Comparison of ENCODE assay signal across 17 cellular contexts in genomic region chr6:36533321-36533720, GRCh38. TPM values are rescaled to one million over a fixed set of nuclear protein-coding genes. Genes with fewer than 3 reads are reported as not detected.
DNase-seq lines count a peak whose midpoint lies in the region; ATAC-seq and TF ChIP-seq lines count a peak whose summit lies in the region.
"Had no signal": no experiment of that assay in that cellular context is flagged by ENCODE, and none has a peak within 500 bp of the region (broad histone marks: within the 10 kb centered on the region; RNA-seq: fewer than 3 reads in every experiment).

No MANE protein-coding gene starts in this region.

- no peaks in the 10 kb centered on the region for H3K27me3 ChIP-seq in IMR-90 (ENCODE audit: control insufficient read depth, insufficient read depth, low read length)
- no peaks in the 10 kb centered on the region for H3K27me3 ChIP-seq in neutrophil
- no peaks in the 10 kb centered on the region for H3K27me3 ChIP-seq in BE2C
- H3K27me3 ChIP-seq: SJCRH30 had no signal

- peaks cover 13% of the 10 kb centered on the region for H3K36me3 ChIP-seq in IMR-90 (ENCODE audit: control insufficient read depth, insufficient read depth, low read length)
- H3K36me3 ChIP-seq in neutrophil, result peaks cover 80% of the 10 kb centered on the region
- H3K36me3 ChIP-seq in BE2C, result peaks cover 11% of the 10 kb centered on the region

- H2BK120ac ChIP-seq in IMR-90 (ENCODE audit: low read depth, low read length), result no peak overlapping the region

- no peak for TF ChIP-seq RAD21 in IMR-90 (IDR thresholded peaks at IDR 0.05; ENCODE audit: low read length)

- no peak overlapping the region for H3K56ac ChIP-seq in IMR-90 (ENCODE audit: extremely low read depth, insufficient read depth, low read length)

- WGBS in IMR-90 (ENCODE audit: extremely low coverage in 2 of 2, insufficient read length in 1 of 2), 2 experiments, result no CpG with 5 or more reads among the region's 1 CpG

- POLR2A ChIA-PET in IMR-90 (lab: Charles Lee; ENCODE audit: unreplicated experiment), result no interaction called here

- no peak for TF ChIP-seq POLR2A in IMR-90 (IDR thresholded peaks at IDR 0.05; ENCODE audit: low read depth, low read length)

- no TSS peak for BruUV-seq in IMR-90 (replicated peaks; lab: Mats Ljungman, UMichigan)

- H3K4me2 ChIP-seq in IMR-90 (ENCODE audit: low read depth, low read length), result no peak overlapping the region

- TF ChIP-seq CTCF in IMR-90 (conservative IDR thresholded peaks at IDR 0.05; ENCODE audit: low read depth, low read length) (no peak), chondrocyte (IDR thresholded peaks at IDR 0.05) (no peak), neutrophil (IDR thresholded peaks at IDR 0.05) (no peak), BE2C (IDR thresholded peaks at IDR 0.05; ENCODE audit: low read depth, low read length) (no peak), glutamatergic neuron (IDR thresholded peaks at IDR 0.05; ENCODE audit: partially characterized antibody, unreplicated experiment) (no peak)

- H3K4me1 Mint-ChIP-seq in activated T-cell treated with anti-CD3 and anti-CD28 coated beads, Interleukin-2, amount 50 U/mL, for 24 hours (ENCODE audit: low read depth), result peaks cover 67% of the 10 kb centered on the region
- peaks cover 64% of the 10 kb centered on the region for H3K4me1 Mint-ChIP-seq in activated T-cell treated with anti-CD3 and anti-CD28 coated beads, Interleukin-2, amount 50 U/mL, for 72 hours (ENCODE audit: low read depth)
- peaks cover 22% of the 10 kb centered on the region for H3K4me1 Mint-ChIP-seq in chondrocyte (ENCODE audit: low read depth)
- H3K4me1 Mint-ChIP-seq in glutamatergic neuron (ENCODE audit: low read depth, unreplicated experiment), result peaks cover 2% of the 10 kb centered on the region

- no peak overlapping the region for H2AK5ac ChIP-seq in IMR-90 (ENCODE audit: low read depth, low read length)

- H2AK9ac ChIP-seq in IMR-90 (replicated peaks; ENCODE audit: low read depth, low read length, poor library complexity), result no peak overlapping the region

- H3K4me3 ChIP-seq in IMR-90 (ENCODE audit: insufficient read depth, low read depth, low read length) (no peak overlapping the region), neutrophil (ENCODE audit: low read depth in 1 of 2, low read length in 1 of 2) (no peak overlapping the region), BE2C (ENCODE audit: low read depth, low read length) (no peak overlapping the region)
- H3K4me3 ChIP-seq: SJCRH30 had no signal

- in situ Hi-C loops in IMR-90 (cut with MboI; ENCODE audit: low sequenced_read_pairs), result no loop called here

- CTCF ChIA-PET in IMR-90 (lab: Yijun Ruan, JAX), result no interaction called here

- H2BK20ac ChIP-seq in IMR-90 (ENCODE audit: low read depth, low read length), result no peak overlapping the region

- H3K14ac ChIP-seq in IMR-90 (replicated peaks; ENCODE audit: low read depth, low read length), result no peak overlapping the region

- ATAC-seq in activated T-cell treated with anti-CD3 and anti-CD28 coated beads, Interleukin-2, amount 50 U/mL, for 72 hours (replicated peaks in 1 of 2), result no peak
- peak; percentile 88 for ATAC-seq in IMR-90 (ENCODE audit: low read depth)

- no peaks in the 10 kb centered on the region for H3K9me3 Mint-ChIP-seq in activated T-cell treated with anti-CD3 and anti-CD28 coated beads, Interleukin-2, amount 50 U/mL, for 24 hours
- no peaks in the 10 kb centered on the region for H3K9me3 Mint-ChIP-seq in activated T-cell treated with anti-CD3 and anti-CD28 coated beads, Interleukin-2, amount 50 U/mL, for 72 hours
- H3K9me3 Mint-ChIP-seq in chondrocyte (ENCODE audit: low read depth) (no peaks in the 10 kb centered on the region), glutamatergic neuron (ENCODE audit: unreplicated experiment) (peaks cover 2% of the 10 kb centered on the region)

- peaks cover 10% of the 10 kb centered on the region; the same call in 1 of the 2 replicates for H3K9me1 ChIP-seq in IMR-90 (ENCODE audit: insufficient read depth, low read length)

- dilution Hi-C loops in IMR-90 (cut with HindIII; ENCODE audit: low sequenced_read_pairs, unreplicated experiment), result no loop called here

- H3K27ac ChIP-seq in IMR-90 (ENCODE audit: insufficient read depth, low read length), result no peak overlapping the region
- peak overlapping the region; percentile 18 for H3K27ac ChIP-seq in neutrophil
- H3K27ac ChIP-seq: C4-2B, SJCRH30 had no signal

- H2BK15ac ChIP-seq in IMR-90 (ENCODE audit: low read depth, low read length), result no peak overlapping the region

- DNase-seq in activated T-cell treated with anti-CD3 and anti-CD28 coated beads, Interleukin-2, amount 50 U/mL, for 24 hours, result no peak
- DNase-seq in activated T-cell treated with anti-CD3 and anti-CD28 coated beads, Interleukin-2, amount 50 U/mL, for 72 hours, result no peak
- DNase-seq in IMR-90 (peak; percentile 34), chondrocyte (ENCODE audit: low spot score) (no peak), BE2C (no peak), glutamatergic neuron (no peak)
- no peak for DNase-seq in stimulated activated CD4-positive, alpha-beta T cell treated with anti-CD3 and anti-CD28 coated beads, Interleukin-1b, Interleukin-23, amount 100 ng/mL, for 48 hours
- DNase-seq: 8988T; Calu3; DMS53; Kasumi-1; NCI-H1930; NCI-H69; NK-92 treated with Interleukin-12 subunit alpha and Interleukin-12 subunit beta, amount 100 ng/mL, for 24 hours; SJCRH30 had no signal

- H3K4me1 ChIP-seq in IMR-90 (ENCODE audit: control insufficient read depth, insufficient read depth, low read length) (peaks cover 3% of the 10 kb centered on the region), neutrophil (ENCODE audit: control insufficient read depth in 1 of 2, insufficient read depth in 1 of 2, low read depth in 1 of 2, low read length in 1 of 2) (no peaks in the 10 kb centered on the region), BE2C (no peaks in the 10 kb centered on the region)
- H3K4me1 ChIP-seq: SJCRH30 had no signal

- no peak overlapping the region for H4K8ac ChIP-seq in IMR-90 (ENCODE audit: low read depth in 2 of 2, low read length in 2 of 2)

- H3K23ac ChIP-seq in IMR-90 (ENCODE audit: low read depth, low read length), result no peak overlapping the region

- H3K18ac ChIP-seq in IMR-90 (ENCODE audit: low read depth, low read length), result no peak overlapping the region

- no peak overlapping the region for H3K4me3 Mint-ChIP-seq in activated T-cell treated with anti-CD3 and anti-CD28 coated beads, Interleukin-2, amount 50 U/mL, for 24 hours
- no peak overlapping the region for H3K4me3 Mint-ChIP-seq in activated T-cell treated with anti-CD3 and anti-CD28 coated beads, Interleukin-2, amount 50 U/mL, for 72 hours
- no peak overlapping the region for H3K4me3 Mint-ChIP-seq in chondrocyte (ENCODE audit: unreplicated experiment)
- H3K4me3 Mint-ChIP-seq in glutamatergic neuron (ENCODE audit: unreplicated experiment), result no peak overlapping the region

- H4K20me1 ChIP-seq in IMR-90 (ENCODE audit: insufficient read depth, low read length), result peaks cover 28% of the 10 kb centered on the region

- H3K4ac ChIP-seq in IMR-90 (ENCODE audit: low read depth, low read length), result no peak overlapping the region

- no peak overlapping the region for H2AFZ ChIP-seq in IMR-90 (replicated peaks; ENCODE audit: low read length, poor library complexity)

- H2BK5ac ChIP-seq in IMR-90 (ENCODE audit: low read depth, low read length, poor library complexity, severe bottlenecking), result no peak overlapping the region

- intact Hi-C loops in IMR-90 (cut with micrococcal nuclease), result loop anchor here (5.0 kb wide), 1 partner anchor 44 kb away; no protein-coding TSS in a partner anchor

- no peak overlapping the region for H4K91ac ChIP-seq in IMR-90 (ENCODE audit: insufficient read depth, low read depth, low read length)

- H3K9me3 ChIP-seq in IMR-90 (ENCODE audit: control insufficient read depth, insufficient read depth, low read length) (no peaks in the 10 kb centered on the region), neutrophil (no peaks in the 10 kb centered on the region), BE2C (no peaks in the 10 kb centered on the region)
- H3K9me3 ChIP-seq: SJCRH30 had no signal

- peak overlapping the region; percentile 26 for H3K27ac Mint-ChIP-seq in activated T-cell treated with anti-CD3 and anti-CD28 coated beads, Interleukin-2, amount 50 U/mL, for 24 hours
- no peak overlapping the region for H3K27ac Mint-ChIP-seq in activated T-cell treated with anti-CD3 and anti-CD28 coated beads, Interleukin-2, amount 50 U/mL, for 72 hours
- H3K27ac Mint-ChIP-seq in chondrocyte (ENCODE audit: unreplicated experiment) (peak overlapping the region; percentile 49), glutamatergic neuron (ENCODE audit: unreplicated experiment) (no peak overlapping the region)

- peaks cover 34 to 68% of the 10 kb centered on the region in 2 experiments for H3K79me1 ChIP-seq in IMR-90 (ENCODE audit: low read depth in 1 of 2, low read length in 2 of 2)

- no peak overlapping the region for H3K9ac ChIP-seq in IMR-90 (ENCODE audit: low read depth, low read length)

- peaks cover 90% of the 10 kb centered on the region for H3K36me3 Mint-ChIP-seq in activated T-cell treated with anti-CD3 and anti-CD28 coated beads, Interleukin-2, amount 50 U/mL, for 24 hours (ENCODE audit: low read depth)
- peaks cover 2 to 28% of the 10 kb centered on the region in 2 donors for H3K36me3 Mint-ChIP-seq in activated T-cell treated with anti-CD3 and anti-CD28 coated beads, Interleukin-2, amount 50 U/mL, for 72 hours (ENCODE audit: insufficient read depth in 2 of 2)
- H3K36me3 Mint-ChIP-seq in chondrocyte (ENCODE audit: low read depth) (peaks cover 17% of the 10 kb centered on the region), glutamatergic neuron (ENCODE audit: unreplicated experiment) (peaks cover 6% of the 10 kb centered on the region)

- H4K5ac ChIP-seq in IMR-90 (ENCODE audit: low read depth, low read length), result no peak overlapping the region

- no peaks in the 10 kb centered on the region for H3K27me3 Mint-ChIP-seq in activated T-cell treated with anti-CD3 and anti-CD28 coated beads, Interleukin-2, amount 50 U/mL, for 24 hours
- no peaks in the 10 kb centered on the region for H3K27me3 Mint-ChIP-seq in activated T-cell treated with anti-CD3 and anti-CD28 coated beads, Interleukin-2, amount 50 U/mL, for 72 hours (ENCODE audit: low read depth)
- no peaks in the 10 kb centered on the region for H3K27me3 Mint-ChIP-seq in chondrocyte (ENCODE audit: low read depth)
- peaks cover 2% of the 10 kb centered on the region for H3K27me3 Mint-ChIP-seq in glutamatergic neuron (ENCODE audit: unreplicated experiment)

TF ChIP-seq in IMR-90, 13 proteins besides CTCF, POLR2A, EP300 and RAD21 (continues in another document):
- TF ChIP-seq MAFK (IDR thresholded peaks at IDR 0.05; ENCODE audit: low read depth, low read length) (no peak), SMC3 (IDR thresholded peaks at IDR 0.05; ENCODE audit: low read depth, low read length) (no peak), CHD1 (IDR thresholded peaks at IDR 0.05; ENCODE audit: low read depth, low read length) (no peak)

RNA-seq across cellular contexts. Expression of gene STK38, which starts 14.0 kb away (rescaled TPM):
- total RNA-seq in activated T-cell treated with anti-CD3 and anti-CD28 coated beads, Interleukin-2, amount 50 U/mL, for 72 hours, result 10 to 100 TPM; 30.7 to 34.4 TPM
- total RNA-seq in IMR-90 (2012; rRNA removed) (9.7 and 10.6 TPM in 2 replicates), chondrocyte (60.4 to 65.1 TPM (median 63.2 TPM) in 3 replicates), glutamatergic neuron (ENCODE audit: unreplicated experiment) (55.1 TPM)
- polyA plus RNA-seq in IMR-90 (2012; rRNA removed), result 14.6 and 19.7 TPM in 2 replicates
- 4.8 and 5.6 TPM in 2 replicates for polyA plus RNA-seq in IMR-90 (2012; cell fraction: cytosol; rRNA removed)
- polyA plus RNA-seq in IMR-90 (2012; cell fraction: nucleus; rRNA removed; ENCODE audit: low replicate concordance), result 7.4 and 39.5 TPM in 2 replicates
- polyA plus RNA-seq in BE2C (2012; ENCODE audit: insufficient read depth, insufficient read length, low read depth), result 7.6 TPM

Comparison
In these comparisons a context has a peak if more than half of its experiments do, and no peak if none do; other contexts are left out.
1. H3K27ac Mint-ChIP-seq: peak in activated T-cell treated with anti-CD3 and anti-CD28 coated beads, Interleukin-2, amount 50 U/mL, for 24 hours (single experiment) and chondrocyte (single experiment); none in activated T-cell treated with anti-CD3 and anti-CD28 coated beads, Interleukin-2, amount 50 U/mL, for 72 hours (single experiment) and glutamatergic neuron (single experiment).